ENCODE assay signal across 8 cellular contexts in the genomic region with DNA sequence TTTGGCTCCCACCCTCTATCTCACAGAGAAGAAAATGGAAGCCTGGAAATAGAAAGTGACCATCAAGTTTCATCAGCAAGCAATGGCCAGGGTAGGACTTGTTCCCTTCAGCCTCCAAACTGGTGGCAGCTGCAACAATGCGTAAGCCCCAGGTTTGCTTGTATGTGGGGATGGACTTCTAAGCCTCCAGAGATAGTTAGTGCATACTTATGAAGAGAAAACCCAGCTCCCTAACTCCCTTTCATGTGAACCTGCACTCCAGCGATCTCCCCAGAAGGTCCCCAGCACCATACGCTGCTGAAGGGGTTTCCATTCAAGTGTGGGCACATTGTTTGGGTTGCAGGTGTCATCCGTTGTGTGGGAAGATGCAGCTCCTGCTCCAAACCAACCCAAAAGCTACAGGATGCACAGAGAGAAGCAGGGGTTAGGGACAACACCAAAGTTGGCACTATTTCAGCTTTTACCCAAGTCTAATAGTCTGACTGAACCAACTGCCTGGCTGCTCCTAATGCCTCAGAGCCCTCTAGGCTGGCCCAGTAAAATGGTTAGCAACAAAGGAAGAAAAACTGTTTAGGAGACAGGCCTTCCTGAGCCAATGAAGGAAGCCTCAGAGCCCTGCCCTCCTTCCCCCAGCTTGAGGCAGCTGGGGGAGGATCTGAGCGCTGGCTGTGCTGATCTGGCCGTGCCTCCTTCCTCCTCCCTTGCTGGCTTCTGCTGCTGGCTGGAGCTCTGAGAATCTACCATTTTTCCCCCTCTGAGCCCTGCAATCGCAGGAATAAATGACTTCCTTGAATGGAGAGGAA. TPM values are rescaled to one million over a fixed set of nuclear protein-coding genes. Genes with fewer than 3 reads are reported as not detected.
DNase-seq lines count a peak whose midpoint lies in the region; ATAC-seq, FAIRE-seq and TF ChIP-seq lines count a peak whose summit lies in the region.

No MANE protein-coding gene starts in this region.

- no peaks in the 10 kb centered on the region for H3K9me3 ChIP-seq in Panc1 (ENCODE audit: control insufficient read depth, insufficient read depth, low read depth, low read length)
- H3K9me3 ChIP-seq in HepG2 (ENCODE audit: low read length): no peaks in the 10 kb centered on the region

- POLR2A ChIA-PET in Panc1 (lab: Charles Lee): interaction anchor here (0.6 kb wide), 1 partner anchor 924 kb away, joined by 4 read pairs; no protein-coding TSS in a partner anchor
- POLR2A ChIA-PET in HepG2 (lab: Yijun Ruan, JAX): interaction anchor here (0.9 to 8.6 kb wide), 16 partner anchors 10 to 608 kb away, joined by 3 to 244 read pairs (median 6); a partner anchor contains a TSS

- H3K4me1 Mint-ChIP-seq in stimulated activated naive CD8-positive, alpha-beta T cell treated with anti-CD3 and anti-CD28 coated beads, Interleukin-15, Interleukin-2, amounts not matched to agents 100 ng/mL and 50 ng/mL, for 24 hours (ENCODE audit: low read depth): peaks cover 81% of the 10 kb centered on the region

- H3K79me2 ChIP-seq in HepG2 (ENCODE audit: insufficient read depth, low read length): no peaks in the 10 kb centered on the region

- 22% methylated on average over 4 of the region's 7 CpGs for WGBS in HepG2 (ENCODE audit: low lambda C conversion rate)

- H3K27me3 ChIP-seq in Panc1 (ENCODE audit: control insufficient read depth, insufficient read depth, low read length): no peaks in the 10 kb centered on the region
- H3K27me3 ChIP-seq in HepG2 (ENCODE audit: control insufficient read depth in 1 of 2, insufficient read depth in 2 of 2, low read length in 2 of 2): no peaks in the 10 kb centered on the region

- H3K4me1 ChIP-seq in Panc1 (ENCODE audit: control insufficient read depth, insufficient read depth, low read length) (peaks cover 6% of the 10 kb centered on the region), HepG2 (ENCODE audit: insufficient read depth, low read length) (peaks cover 91% of the 10 kb centered on the region)

- FAIRE-seq in HepG2 (lab: Jason Lieb, UNC) (peak; percentile 23), frontal cortex (lab: Jason Lieb, UNC) (no peak)

- ATAC-seq in Panc1 (peak; percentile 61), HepG2 (0 out of 3 replicates have a peak, but pooled peaks have one; percentile 2), HG02938 (IDR thresholded peaks at IDR 0.05; ENCODE audit: unreplicated experiment) (no peak), HG03378 (IDR thresholded peaks at IDR 0.05; ENCODE audit: unreplicated experiment) (no peak)

- BruUV-seq in Panc1 (replicated peaks; lab: Mats Ljungman, UMichigan): no TSS peak
- BruUV-seq in HepG2 (replicated peaks; lab: Mats Ljungman, UMichigan): TSS peak; percentile 71

- intact Hi-C loops in Panc1 (cut with micrococcal nuclease; ENCODE audit: unreplicated experiment) (loop anchor here (10.0 kb wide), 1 partner anchor 186 kb away; no protein-coding TSS in a partner anchor), HepG2 (cut with micrococcal nuclease; ENCODE audit: unreplicated experiment) (loop anchor here (10.0 kb wide), 2 partner anchors 186 to 316 kb away; no protein-coding TSS in a partner anchor)

- peak overlapping the region; percentile 80 for H3K4me2 ChIP-seq in HepG2 (ENCODE audit: low read depth, low read length)

- CTCF ChIA-PET in Panc1 (lab: Charles Lee): interaction anchor here (0.6 to 1.2 kb wide), 2 partner anchors 8 to 531 kb away, joined by 3 read pairs; no protein-coding TSS in a partner anchor
- CTCF ChIA-PET in HepG2 (lab: Yijun Ruan, JAX; ENCODE audit: low intra/inter-chr PET ratio, low total read pairs): interaction anchor here (2.3 kb wide), 1 partner anchor 8 kb away, joined by 10 read pairs; no protein-coding TSS in a partner anchor

- no peak for TF ChIP-seq RAD21 in HepG2 (CRISPR knock-in tag; IDR thresholded peaks at IDR 0.05)

- H3K9me3 Mint-ChIP-seq in stimulated activated naive CD8-positive, alpha-beta T cell treated with anti-CD3 and anti-CD28 coated beads, Interleukin-15, Interleukin-2, amounts not matched to agents 100 ng/mL and 50 ng/mL, for 24 hours: peaks cover 3% of the 10 kb centered on the region

- in situ Hi-C loops in Panc1 (cut with HindIII; ENCODE audit: low pct_unique_long_range_greater_than_20kb, low sequenced_read_pairs): no loop called here
- in situ Hi-C loops in HepG2 (cut with HindIII; ENCODE audit: extremely low pct_ligation_motif_present, low pct_unique_long_range_greater_than_20kb): no loop called here

- H3K27ac ChIP-seq in Panc1 (ENCODE audit: low read length) (0 out of 2 replicates have a peak overlapping the region, but pooled peaks have one; percentile 23), HepG2 (ENCODE audit: extremely low read length, insufficient read depth, low read length) (peak overlapping the region; percentile 69)

- H4K20me1 ChIP-seq in HepG2 (ENCODE audit: insufficient read depth, low read length): no peaks in the 10 kb centered on the region

- H3K4me3 ChIP-seq in Panc1 (ENCODE audit: low read depth in 2 of 2, low read length in 2 of 2) (no peak overlapping the region), HepG2 (replicated peaks in 1 of 3; ENCODE audit: insufficient read depth in 1 of 3, low read depth in 2 of 3, low read length in 3 of 3) (peak overlapping the region; percentile 37 to 65 (median 51))

- peak overlapping the region; percentile 72 for H3K4me3 Mint-ChIP-seq in stimulated activated naive CD8-positive, alpha-beta T cell treated with anti-CD3 and anti-CD28 coated beads, Interleukin-15, Interleukin-2, amounts not matched to agents 100 ng/mL and 50 ng/mL, for 24 hours

- H3K36me3 ChIP-seq in Panc1 (ENCODE audit: control insufficient read depth, insufficient read depth, low read length) (no peaks in the 10 kb centered on the region), HepG2 (replicated peaks in 1 of 2; ENCODE audit: control insufficient read depth in 1 of 2, insufficient read depth in 2 of 2, low read length in 2 of 2) (no peaks in the 10 kb centered on the region)

- TF ChIP-seq POLR2A in HepG2 (IDR thresholded peaks at IDR 0.05; ENCODE audit: insufficient read depth in 1 of 2, low read depth in 2 of 2, low read length in 2 of 2): no peak

- H3K9ac ChIP-seq in HepG2 (ENCODE audit: insufficient read depth, low read depth, low read length): peak overlapping the region; percentile 69

- peak; percentile 78 for DNase-seq in Daoy (ENCODE audit: low read depth)
- no peak for DNase-seq in Panc1 (ENCODE audit: low read depth, low spot score)
- DNase-seq in cerebellar cortex (ENCODE audit: low spot score): peak; percentile 61
- DNase-seq in HepG2 (ENCODE audit: low spot score): no peak
- no peak for DNase-seq in frontal cortex (ENCODE audit: low spot score in 2 of 2)

- H3K27me3 Mint-ChIP-seq in stimulated activated naive CD8-positive, alpha-beta T cell treated with anti-CD3 and anti-CD28 coated beads, Interleukin-15, Interleukin-2, amounts not matched to agents 100 ng/mL and 50 ng/mL, for 24 hours: no peaks in the 10 kb centered on the region

- peak overlapping the region; percentile 95 for H3K27ac Mint-ChIP-seq in stimulated activated naive CD8-positive, alpha-beta T cell treated with anti-CD3 and anti-CD28 coated beads, Interleukin-15, Interleukin-2, amounts not matched to agents 100 ng/mL and 50 ng/mL, for 24 hours

- TF ChIP-seq CTCF in Panc1 (IDR thresholded peaks at IDR 0.05): no peak
- no peak for TF ChIP-seq CTCF in HepG2 (CRISPR knock-in tag; IDR thresholded peaks at IDR 0.05)

- TF ChIP-seq EP300 in HepG2 (IDR thresholded peaks at IDR 0.05; ENCODE audit: low read depth in 2 of 2, low read length in 2 of 2) (no peak), HepG2 (CRISPR knock-in tag; IDR thresholded peaks at IDR 0.05; ENCODE audit: borderline replicate concordance) (no peak)

- no peaks in the 10 kb centered on the region for H3K36me3 Mint-ChIP-seq in stimulated activated naive CD8-positive, alpha-beta T cell treated with anti-CD3 and anti-CD28 coated beads, Interleukin-15, Interleukin-2, amounts not matched to agents 100 ng/mL and 50 ng/mL, for 24 hours (ENCODE audit: low read depth)

- peak overlapping the region; percentile 77 for H2AFZ ChIP-seq in HepG2 (ENCODE audit: low read length)

RNA-seq across cellular contexts. Expression of a gene that starts 12.3 kb away (rescaled TPM):
- 34.7 and 50.9 TPM in 2 replicates for total RNA-seq in Daoy (2014; rRNA removed; shearing (Covaris generic))
- total RNA-seq in Panc1 (2021; ENCODE audit: unreplicated experiment) (84.9 TPM), HepG2 (2016; rRNA removed; fragmentation: Illumina TruSeq; extraction: Trizol) (7.4 and 8.4 TPM in 2 replicates), frontal cortex (4.1 TPM)
- polyA plus RNA-seq in Panc1 (2012; ENCODE audit: insufficient read length): 126 TPM
- total RNA-seq in HepG2 (2016; cell fraction: cytosol; rRNA removed; fragmentation: Illumina TruSeq; extraction: Trizol; ENCODE audit: low read depth): 2.6 and 3.4 TPM in 2 replicates
- total RNA-seq in HepG2 (2016; cell fraction: insoluble cytoplasmic fraction; rRNA removed; fragmentation: Illumina TruSeq; extraction: Trizol): 7.9 and 8.4 TPM in 2 replicates
- total RNA-seq in HepG2 (2016; cell fraction: membrane; rRNA removed; fragmentation: Illumina TruSeq; extraction: Trizol): 11.1 and 11.3 TPM in 2 replicates
- total RNA-seq in HepG2 (2016; cell fraction: nucleus; rRNA removed; fragmentation: Illumina TruSeq; extraction: Trizol): 13.8 and 14.1 TPM in 2 replicates
- polyA plus RNA-seq in HepG2 (2011; rRNA removed): 10.2 and 12.7 TPM in 2 replicates
- 11.2 and 18.0 TPM in 2 replicates for polyA plus RNA-seq in HepG2 (2011; cell fraction: cytosol; rRNA removed)
- 66.5 and 69.1 TPM in 2 replicates for polyA plus RNA-seq in HepG2 (2011; cell fraction: nucleus; rRNA removed)
- 23.2 and 32.2 TPM in 2 replicates for polyA plus RNA-seq in HepG2 (2012)
- 2.7 and 2.8 TPM in 2 replicates for polyA plus RNA-seq in HepG2 (2016; cell fraction: cytosol; fragmentation: Illumina TruSeq; extraction: Trizol; ENCODE audit: low read depth)
- polyA plus RNA-seq in HepG2 (2016; cell fraction: insoluble cytoplasmic fraction; fragmentation: Illumina TruSeq; extraction: Trizol; ENCODE audit: low read depth): 20.7 and 26.8 TPM in 2 replicates
- 9.2 and 10.1 TPM in 2 replicates for polyA plus RNA-seq in HepG2 (2016; cell fraction: membrane; fragmentation: Illumina TruSeq; extraction: Trizol; ENCODE audit: low read depth)
- 53.8 and 57.0 TPM in 2 replicates for polyA plus RNA-seq in HepG2 (2016; cell fraction: nucleus; fragmentation: Illumina TruSeq; extraction: Trizol; ENCODE audit: insufficient read depth, low read depth)
- polyA minus RNA-seq in HepG2 (2011; rRNA and poly(A)+ RNA removed; ENCODE audit: low replicate concordance): 8.5 and 26.8 TPM in 2 replicates
- 56.3 and 73.8 TPM in 2 replicates for polyA minus RNA-seq in HepG2 (2011; cell fraction: cytosol; rRNA and poly(A)+ RNA removed)
- polyA minus RNA-seq in HepG2 (2011; cell fraction: nucleus; rRNA and poly(A)+ RNA removed): 11.8 and 13.8 TPM in 2 replicates

Comparison
In these comparisons a context has a peak if more than half of its experiments do, and no peak if none do; other contexts are left out.
1. DNase-seq: peak in Daoy (single experiment) and cerebellar cortex (single experiment); none in Panc1 (single experiment), HepG2 (single experiment) and frontal cortex (0 of 2).
2. ATAC-seq: peak in Panc1 (single experiment) and HepG2 (single experiment); none in HG02938 (single experiment) and HG03378 (single experiment).
3. H3K4me3 ChIP-seq: peak in HepG2 (3 of 3); none in Panc1 (0 of 2).